ENCODE assay signal across 21 cellular contexts in genomic region chr7:43664681-43665080, GRCh38.
DNase-seq lines count a peak whose midpoint lies in the region; ATAC-seq, FAIRE-seq and TF ChIP-seq lines count a peak whose summit lies in the region.
"Had no signal": no experiment of that assay in that cellular context is flagged by ENCODE, and none has a peak within 500 bp of the region (broad histone marks: within the 10 kb centered on the region; RNA-seq: fewer than 3 reads in every experiment).

No MANE protein-coding gene starts in this region.

- H3K4me2 ChIP-seq in endothelial cell of umbilical vein (ENCODE audit: insufficient read depth, low read length), result no peak overlapping the region

- no peak for FAIRE-seq in endothelial cell of umbilical vein (lab: Jason Lieb, UNC)
- FAIRE-seq: GM12878, small intestine had no signal

- POLR2A ChIA-PET in activated CD4-positive, alpha-beta T cell treated with anti-CD3 and anti-CD28 coated beads for 36 hours (lab: Charles Lee), result interaction anchor here (0.6 to 1.0 kb wide), 4 partner anchors 16 to 103 kb away, joined by 3 read pairs; partner anchors contain the start of gene STK17A
- POLR2A ChIA-PET in endothelial cell of umbilical vein (lab: Charles Lee), result no interaction called here

- H3K27me3 Mint-ChIP-seq in activated CD4-positive, alpha-beta T cell treated with anti-CD3 and anti-CD28 coated beads for 36 hours, result no peaks in the 10 kb centered on the region
- no peaks in the 10 kb centered on the region for H3K27me3 Mint-ChIP-seq in T-helper 17 cell
- H3K27me3 Mint-ChIP-seq: activated CD4-positive, alpha-beta T cell treated with anti-CD3 and anti-CD28 coated beads, Interleukin-2, amount 10 ng/mL, durations not matched to agents 24 days and 14 days; dendritic cell treated with granulocyte-macrophage colony-stimulating factor and Interleukin-4, amounts not matched to agents 40 ng/mL and 50 ng/mL, for 4 days had no signal

- peak overlapping the region; percentile 88 for H3K27ac Mint-ChIP-seq in activated CD4-positive, alpha-beta T cell treated with anti-CD3 and anti-CD28 coated beads for 36 hours
- peak overlapping the region; percentile 3 for H3K27ac Mint-ChIP-seq in T-helper 17 cell
- H3K27ac Mint-ChIP-seq: dendritic cell treated with granulocyte-macrophage colony-stimulating factor and Interleukin-4, amounts not matched to agents 40 ng/mL and 50 ng/mL, for 4 days had no signal

- dilution Hi-C loops in endothelial cell of umbilical vein (cut with MboI; ENCODE audit: extremely low pct_ligation_motif_present, low sequenced_read_pairs), result no loop called here

- DNase-seq in activated CD4-positive, alpha-beta T cell treated with anti-CD3 and anti-CD28 coated beads for 36 hours, result no peak
- DNase-seq in activated CD4-positive, alpha-beta T cell treated with anti-CD3 and anti-CD28 coated beads, Interleukin-2, amount 50 U/mL, for 48 hours, result no peak
- DNase-seq in EH (ENCODE audit: low read depth), result peak; percentile 33
- DNase-seq in T-helper 17 cell, result no peak
- DNase-seq in endothelial cell of umbilical vein (ENCODE audit: low read depth, low spot score), result peak; percentile 7
- no peak for DNase-seq in epidermal melanocyte (ENCODE audit: insufficient read length, low spot score)
- no peak for DNase-seq in KBM-7
- DNase-seq: activated CD4-positive, alpha-beta T cell treated with anti-CD3 and anti-CD28 coated beads, Interleukin-2, amount 10 ng/mL, durations not matched to agents 24 days and 14 days; DMS79; NCI-H2029 treated with DMSO at 0.1 percent for 48 hours; NCI-H82; occipital lobe; small intestine; stimulated activated naive CD4-positive, alpha-beta T cell; T-helper 1 cell; thyroid gland had no signal

- TF ChIP-seq CTCF in endothelial cell of umbilical vein (IDR thresholded peaks at IDR 0.05; ENCODE audit: extremely low read depth in 1 of 2, insufficient read depth in 1 of 2, low read depth in 1 of 2, low read length in 2 of 2), result no peak

- TF ChIP-seq POLR2A in endothelial cell of umbilical vein (IDR thresholded peaks at IDR 0.05; ENCODE audit: low read depth, low read length), result no peak

- intact Hi-C loops in activated CD4-positive, alpha-beta T cell treated with anti-CD3 and anti-CD28 coated beads for 36 hours (cut with DNase I, micrococcal nuclease), result loop anchor here in 1 of 2 experiments (2.0 kb wide), 2 partner anchors 14 to 16 kb away; no protein-coding TSS in a partner anchor
- intact Hi-C loops in endothelial cell of umbilical vein (cut with micrococcal nuclease), result no loop called here

- peaks cover 52% of the 10 kb centered on the region for H3K36me3 Mint-ChIP-seq in activated CD4-positive, alpha-beta T cell treated with anti-CD3 and anti-CD28 coated beads for 36 hours (ENCODE audit: low read depth)
- no peaks in the 10 kb centered on the region for H3K36me3 Mint-ChIP-seq in T-helper 17 cell (ENCODE audit: low read depth)

- no TSS peak for BruUV-seq in endothelial cell of umbilical vein (replicated peaks; lab: Mats Ljungman, UMichigan)

- H3K9me1 ChIP-seq in endothelial cell of umbilical vein (replicated peaks; ENCODE audit: control insufficient read depth, extremely low read depth, insufficient read depth, low read length), result no peaks in the 10 kb centered on the region

- peaks cover 12% of the 10 kb centered on the region for H3K9me3 Mint-ChIP-seq in activated CD4-positive, alpha-beta T cell treated with anti-CD3 and anti-CD28 coated beads for 36 hours (ENCODE audit: low read depth)

- no peaks in the 10 kb centered on the region for H3K27me3 ChIP-seq in endothelial cell of umbilical vein (ENCODE audit: control insufficient read depth in 2 of 2, insufficient read depth in 2 of 2, low read length in 2 of 2)
- H3K27me3 ChIP-seq: thyroid gland had no signal

- H3K27ac ChIP-seq in endothelial cell of umbilical vein (ENCODE audit: insufficient read depth, low read depth, low read length), result no peak overlapping the region
- H3K27ac ChIP-seq: 22Rv1, thyroid gland had no signal

- peaks cover 8% of the 10 kb centered on the region for H3K79me2 ChIP-seq in endothelial cell of umbilical vein (ENCODE audit: control insufficient read depth, insufficient read depth, low read length)

- H3K4me3 Mint-ChIP-seq in activated CD4-positive, alpha-beta T cell treated with anti-CD3 and anti-CD28 coated beads for 36 hours, result no peak overlapping the region
- H3K4me3 Mint-ChIP-seq in T-helper 17 cell, result no peak overlapping the region
- H3K4me3 Mint-ChIP-seq: dendritic cell treated with granulocyte-macrophage colony-stimulating factor and Interleukin-4, amounts not matched to agents 40 ng/mL and 50 ng/mL, for 4 days had no signal

- peaks cover 76% of the 10 kb centered on the region for H3K4me1 Mint-ChIP-seq in activated CD4-positive, alpha-beta T cell treated with anti-CD3 and anti-CD28 coated beads for 36 hours
- peaks cover 38% of the 10 kb centered on the region for H3K4me1 Mint-ChIP-seq in T-helper 17 cell

- ATAC-seq in activated CD4-positive, alpha-beta T cell treated with anti-CD3 and anti-CD28 coated beads for 36 hours, result no peak
- ATAC-seq in T-helper 17 cell (no peak), GM18517 (IDR thresholded peaks at IDR 0.05; ENCODE audit: unreplicated experiment) (no peak)
- ATAC-seq: GM12878, Right ventricle myocardium inferior had no signal

- H3K4me1 ChIP-seq in endothelial cell of umbilical vein (ENCODE audit: control insufficient read depth, extremely low read depth, insufficient read depth, low read length), result peaks cover 5% of the 10 kb centered on the region
- H3K4me1 ChIP-seq: thyroid gland had no signal

- no peak overlapping the region for H3K9ac ChIP-seq in endothelial cell of umbilical vein (replicated peaks; ENCODE audit: extremely low read depth, insufficient read depth, low read length)

- H2AFZ ChIP-seq in endothelial cell of umbilical vein (ENCODE audit: low read depth, low read length), result no peak overlapping the region

- no peaks in the 10 kb centered on the region for H4K20me1 ChIP-seq in endothelial cell of umbilical vein (replicated peaks; ENCODE audit: control insufficient read depth, extremely low read depth, insufficient read depth, low read length)

- CTCF ChIA-PET in activated CD4-positive, alpha-beta T cell treated with anti-CD3 and anti-CD28 coated beads for 36 hours (lab: Charles Lee), result interaction anchor here (0.9 to 3.5 kb wide), 5 partner anchors 15 to 82 kb away, joined by 3 to 19 read pairs (median 6); partner anchors contain the start of gene STK17A
- CTCF ChIA-PET in endothelial cell of umbilical vein (lab: Charles Lee), result interaction anchor here (0.6 to 1.3 kb wide), 2 partner anchors 9 to 22 kb away, joined by 3 to 4 read pairs; no protein-coding TSS in a partner anchor

- no peaks in the 10 kb centered on the region for H3K9me3 ChIP-seq in T-helper 17 cell (ENCODE audit: control insufficient read depth, low read length, poor library complexity, severe bottlenecking)
- no peaks in the 10 kb centered on the region for H3K9me3 ChIP-seq in endothelial cell of umbilical vein (replicated peaks; ENCODE audit: control insufficient read depth, insufficient read depth, low read length)
- H3K9me3 ChIP-seq: thyroid gland had no signal

- H3K36me3 ChIP-seq in endothelial cell of umbilical vein (ENCODE audit: control insufficient read depth in 2 of 2, extremely low read depth in 1 of 2, insufficient read depth in 2 of 2, low read length in 2 of 2), result no peaks in the 10 kb centered on the region
- H3K36me3 ChIP-seq: thyroid gland had no signal

- no peak overlapping the region for H3K4me3 ChIP-seq in endothelial cell of umbilical vein (replicated peaks in 1 of 3; ENCODE audit: insufficient read depth in 1 of 3, low read depth in 1 of 3, low read length in 3 of 3)
- H3K4me3 ChIP-seq: GM12878, thyroid gland had no signal

- in situ Hi-C loops in KBM-7 (cut with MboI; ENCODE audit: low pct_unique_long_range_greater_than_20kb, low sequenced_read_pairs), result no loop called here

TF ChIP-seq in endothelial cell of umbilical vein, 7 proteins besides CTCF, POLR2A, EP300 and RAD21:
- no peak for TF ChIP-seq EZH2 (IDR thresholded peaks at IDR 0.05; ENCODE audit: borderline replicate concordance, low read depth, low read length, severe bottlenecking)
- no peak for TF ChIP-seq POLR2AphosphoS5 (IDR thresholded peaks at IDR 0.05; ENCODE audit: insufficient read depth, low read depth, low read length)
- no peak for TF ChIP-seq MAX (IDR thresholded peaks at IDR 0.05; ENCODE audit: insufficient read depth, insufficient read length)
- no peak for TF ChIP-seq GATA2 (IDR thresholded peaks at IDR 0.05; ENCODE audit: insufficient read depth, insufficient read length, low read depth, low read length)
- no peak for TF ChIP-seq FOS (IDR thresholded peaks at IDR 0.05; ENCODE audit: borderline replicate concordance, insufficient read depth, low read length)
- TF ChIP-seq JUN (IDR thresholded peaks at IDR 0.05; ENCODE audit: borderline replicate concordance, insufficient read depth, insufficient read length, low read depth), result no peak
- no peak for TF ChIP-seq MYC (IDR thresholded peaks at IDR 0.05; ENCODE audit: low read depth, low read length)
TF ChIP-seq in endothelial cell of umbilical vein: peak in this region for 0.

Comparison
In these comparisons a context has a peak if more than half of its experiments do, and no peak if none do; other contexts are left out.
1. DNase-seq: peak in EH (single experiment) and endothelial cell of umbilical vein (single experiment); none in activated CD4-positive, alpha-beta T cell treated with anti-CD3 and anti-CD28 coated beads for 36 hours (single experiment), activated CD4-positive, alpha-beta T cell treated with anti-CD3 and anti-CD28 coated beads, Interleukin-2, amount 50 U/mL, for 48 hours (0 of 2), T-helper 17 cell (0 of 3), epidermal melanocyte (single experiment) and KBM-7 (single experiment).